8 cellular contexts compared by ENCODE assay signal in the genomic region with DNA sequence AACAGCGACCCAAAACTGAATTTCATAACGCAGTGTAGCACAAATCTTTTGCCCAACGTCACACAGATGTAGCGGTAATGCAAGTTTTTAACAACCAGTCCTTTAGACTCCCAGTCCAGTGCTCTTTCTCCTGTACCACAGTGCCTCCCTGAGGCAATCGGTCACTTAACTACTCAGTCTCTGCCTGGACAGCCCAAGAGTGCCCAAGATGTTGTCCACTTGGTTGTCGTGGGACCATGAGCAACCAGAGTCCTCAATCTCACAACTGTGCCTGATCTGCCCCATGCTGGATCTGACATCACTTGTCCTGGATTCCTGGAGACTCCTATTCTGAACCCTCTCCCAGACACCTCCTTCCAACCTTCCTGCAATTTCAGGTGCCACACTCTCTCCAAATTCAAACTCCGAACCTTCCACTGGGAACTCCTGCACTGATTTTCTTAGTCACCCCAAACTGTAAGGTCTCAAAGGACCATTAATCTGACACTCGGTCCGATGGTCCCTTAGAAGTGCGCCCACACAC. TPM values are rescaled to one million over a fixed set of nuclear protein-coding genes. Genes with fewer than 3 reads are reported as not detected.
DNase-seq lines count a peak whose midpoint lies in the region; ATAC-seq, FAIRE-seq and TF ChIP-seq lines count a peak whose summit lies in the region.

No MANE protein-coding gene starts in this region.

- FAIRE-seq in bronchial epithelial cell (lab: Jason Lieb, UNC), result peak; percentile 52

- 4% methylated on average over 10 of the region's 10 CpGs for WGBS in liver

- peak overlapping the region; percentile 24 to 90 for H3K9ac ChIP-seq in liver (ENCODE audit: low read depth in 1 of 2, low read length in 2 of 2)

- peak; percentile 18 for TF ChIP-seq CTCF in DOHH2 (IDR thresholded peaks at IDR 0.05; ENCODE audit: low read depth, low read length, poor library complexity, severe bottlenecking)
- no peak for TF ChIP-seq CTCF in NB4 (IDR thresholded peaks at IDR 0.05; ENCODE audit: low read depth, low read length)
- TF ChIP-seq CTCF in bronchial epithelial cell (IDR thresholded peaks at IDR 0.05; ENCODE audit: insufficient read depth, low read length, severe bottlenecking), result peak; percentile 19
- no peak for TF ChIP-seq CTCF in liver (IDR thresholded peaks at IDR 0.05; ENCODE audit: low read depth, low read length, missing input control)
- no peak for TF ChIP-seq CTCF in thoracic aorta (IDR thresholded peaks at IDR 0.05)

- no peaks in the 10 kb centered on the region for H3F3A ChIP-seq in DOHH2 (ENCODE audit: control insufficient read depth, insufficient read depth)

- H3K4me3 ChIP-seq in DOHH2 (ENCODE audit: low read length) (peak overlapping the region; percentile 94), NB4 (ENCODE audit: low read depth, low read length) (peak overlapping the region; percentile 95), bronchial epithelial cell (ENCODE audit: low read depth, low read length) (peak overlapping the region; percentile 79), liver (ENCODE audit: low read depth in 1 of 3, low read length in 3 of 3) (peak overlapping the region; percentile 61 to 92 (median 73)), thoracic aorta (peak overlapping the region; percentile 96)

- H3K27ac ChIP-seq in DOHH2 (ENCODE audit: low read depth, low read length), result peak overlapping the region; percentile 61
- peak overlapping the region; percentile 78 to 81 for H3K27ac ChIP-seq in liver (ENCODE audit: low read depth in 1 of 2, low read length in 2 of 2)
- peak overlapping the region; percentile 90 to 95 for H3K27ac ChIP-seq in thoracic aorta

- H3K27me3 ChIP-seq in DOHH2 (ENCODE audit: control insufficient read depth, low read length) (no peaks in the 10 kb centered on the region), bronchial epithelial cell (ENCODE audit: control insufficient read depth, insufficient read depth, low read length) (no peaks in the 10 kb centered on the region), liver (ENCODE audit: control insufficient read depth in 4 of 4, insufficient read depth in 4 of 4, low read length in 3 of 4) (no peaks in the 10 kb centered on the region), thoracic aorta (replicated peaks; ENCODE audit: insufficient read depth) (no peaks in the 10 kb centered on the region)

- no peaks in the 10 kb centered on the region for H4K20me1 ChIP-seq in DOHH2 (ENCODE audit: control insufficient read depth, insufficient read depth, low read depth, low read length)

- no peaks in the 10 kb centered on the region for H3K9me2 ChIP-seq in DOHH2 (replicated peaks; ENCODE audit: control insufficient read depth, low read length)

- H3K4me1 ChIP-seq in DOHH2 (ENCODE audit: control insufficient read depth, low read length) (peaks cover 19% of the 10 kb centered on the region), liver (ENCODE audit: control insufficient read depth in 4 of 4, insufficient read depth in 4 of 4, low read length in 3 of 4) (peaks cover 0 to 13% (median 11%) of the 10 kb centered on the region in 4 donors), thoracic aorta (ENCODE audit: control insufficient read depth in 1 of 2, low read depth in 2 of 2) (peaks cover 6 to 10% of the 10 kb centered on the region in 2 donors)

- no peaks in the 10 kb centered on the region for H3K9me3 ChIP-seq in DOHH2 (ENCODE audit: control insufficient read depth, insufficient read depth, low read length)
- H3K9me3 ChIP-seq in liver (ENCODE audit: control insufficient read depth in 4 of 4, low read length in 3 of 4), result no peaks in the 10 kb centered on the region
- H3K9me3 ChIP-seq in thoracic aorta, result no peaks in the 10 kb centered on the region

- no peak for TF ChIP-seq POLR2A in NB4 (IDR thresholded peaks at IDR 0.05; ENCODE audit: extremely low read depth, insufficient read length)

- H3K79me2 ChIP-seq in DOHH2 (ENCODE audit: control insufficient read depth, low read length), result peaks cover 31% of the 10 kb centered on the region

- no peak for TF ChIP-seq RAD21 in liver (IDR thresholded peaks at IDR 0.05)

- H3K36me3 ChIP-seq in DOHH2 (ENCODE audit: control insufficient read depth, low read length), result 0 out of 2 replicates have a peak, but pooled peaks cover 2% of the 10 kb centered on the region
- H3K36me3 ChIP-seq in bronchial epithelial cell (ENCODE audit: control insufficient read depth, insufficient read depth, low read length), result no peaks in the 10 kb centered on the region
- no peaks in the 10 kb centered on the region for H3K36me3 ChIP-seq in liver (ENCODE audit: control insufficient read depth in 4 of 4, insufficient read depth in 3 of 4, low read depth in 1 of 4, low read length in 3 of 4)
- H3K36me3 ChIP-seq in thoracic aorta, result no peaks in the 10 kb centered on the region

- peak; percentile 22 for DNase-seq in NB4 (ENCODE audit: low read depth)
- peak; percentile 21 for DNase-seq in bronchial epithelial cell (ENCODE audit: low read depth)
- DNase-seq in thoracic aorta (ENCODE audit: low spot score), result no peak
- DNase-seq in hippocampal formation (lab: John Stamatoyannopoulos, UW), result no peak
- DNase-seq in NCI-H1436 treated with DMSO at 0.1 percent for 48 hours (lab: John Stamatoyannopoulos, UW), result no peak

- H3K4me2 ChIP-seq in DOHH2 (ENCODE audit: low read length), result peak overlapping the region; percentile 82

- peak; percentile 30 for ATAC-seq in GM21619 (IDR thresholded peaks at IDR 0.05; ENCODE audit: unreplicated experiment)
- ATAC-seq in thoracic aorta (ENCODE audit: insufficient number of reproducible peaks, low FRiP score, low read depth), result peak; percentile 21

TF ChIP-seq in liver, 16 proteins besides CTCF, POLR2A, EP300 and RAD21:
- no peak for TF ChIP-seq TAF1 (conservative IDR thresholded peaks at IDR 0.05)
- no peak for TF ChIP-seq ZBTB33 (IDR thresholded peaks at IDR 0.05)
- TF ChIP-seq HNF4G (IDR thresholded peaks at IDR 0.05), result no peak
- TF ChIP-seq RXRA (IDR thresholded peaks at IDR 0.05), result no peak
- TF ChIP-seq JUND (IDR thresholded peaks at IDR 0.05), result no peak
- no peak for TF ChIP-seq YY1 (IDR thresholded peaks at IDR 0.05)
- TF ChIP-seq FOXA2 (IDR thresholded peaks at IDR 0.05), result no peak
- TF ChIP-seq EGR1 (IDR thresholded peaks at IDR 0.05; ENCODE audit: low read depth in 2 of 2), result no peak
- TF ChIP-seq, protein P1, sequence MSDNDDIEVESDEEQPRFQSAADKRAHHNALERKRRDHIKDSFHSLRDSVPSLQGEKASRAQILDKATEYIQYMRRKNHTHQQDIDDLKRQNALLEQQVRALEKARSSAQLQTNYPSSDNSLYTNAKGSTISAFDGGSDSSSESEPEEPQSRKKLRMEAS (IDR thresholded peaks at IDR 0.05), result no peak
- TF ChIP-seq, protein P2, sequence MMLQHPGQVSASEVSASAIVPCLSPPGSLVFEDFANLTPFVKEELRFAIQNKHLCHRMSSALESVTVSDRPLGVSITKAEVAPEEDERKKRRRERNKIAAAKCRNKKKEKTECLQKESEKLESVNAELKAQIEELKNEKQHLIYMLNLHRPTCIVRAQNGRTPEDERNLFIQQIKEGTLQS (IDR thresholded peaks at IDR 0.05), result no peak
- TF ChIP-seq REST (IDR thresholded peaks at IDR 0.05), result no peak
- TF ChIP-seq HNF4A (conservative IDR thresholded peaks at IDR 0.05), result no peak

RNA-seq across cellular contexts. Expression of gene MMGT1, which starts 0.7 kb away (rescaled TPM):
- total RNA-seq in bronchial epithelial cell, result 7.9 and 9.0 TPM in 2 replicates
- 1 to 10 TPM; 3.7 to 4.2 TPM for total RNA-seq in liver
- polyA plus RNA-seq in liver, result 1 to 10 TPM; 3.4 TPM
- 10 to 100 TPM; 26.3 to 30.3 TPM for total RNA-seq in thoracic aorta

RNA-seq across cellular contexts. Expression of gene SLC9A6, which starts 12.1 kb away (rescaled TPM):
- total RNA-seq in bronchial epithelial cell (22.3 and 24.2 TPM in 2 replicates), liver (1 to 10 TPM; 8.1 to 8.8 TPM), thoracic aorta (10 to 100 TPM; 13.9 to 14.9 TPM)
- polyA plus RNA-seq in liver, result 1 to 10 TPM; 2.1 to 3.2 TPM

Comparison
In these comparisons a context has a peak if more than half of its experiments do, and no peak if none do; other contexts are left out.
1. CTCF ChIP-seq: peak in DOHH2 (single experiment) and bronchial epithelial cell (single experiment); none in NB4 (single experiment), liver (single experiment) and thoracic aorta (single experiment).
2. DNase-seq: peak in NB4 (single experiment) and bronchial epithelial cell (single experiment); none in thoracic aorta (single experiment), hippocampal formation (0 of 2) and NCI-H1436 treated with DMSO at 0.1 percent for 48 hours (single experiment).
3. Peak in every context shown above with its lines, with median percentiles within 50 percentile points of each other: H3K27ac ChIP-seq and H3K4me3 ChIP-seq.